In the genomic region with DNA sequence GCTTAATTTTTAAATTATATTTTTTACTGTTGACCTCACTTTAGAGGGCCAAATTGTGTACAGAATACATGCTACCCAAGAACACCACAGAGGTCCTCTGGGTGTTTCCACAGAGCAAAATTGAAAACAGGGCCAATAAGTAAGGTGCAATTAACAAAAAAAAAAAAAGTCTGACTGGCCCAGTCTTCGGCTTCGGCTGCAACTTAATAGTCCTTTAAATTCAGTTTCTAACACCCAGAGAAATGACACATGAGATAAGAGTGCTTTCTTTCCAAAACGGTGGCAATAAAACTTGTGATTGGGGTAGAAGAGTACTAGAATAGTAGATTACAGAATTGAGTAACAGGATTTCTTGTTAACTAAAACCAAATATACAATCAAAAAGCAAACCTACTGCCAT, we compare ENCODE assay signal across 1 cellular context.
TF ChIP-seq lines count a peak whose summit lies in the region.

No MANE protein-coding gene starts in this region.

TF ChIP-seq in HEK293, 187 proteins besides CTCF, POLR2A, EP300 and RAD21 (continued from another document and continues in another):
- TF ChIP-seq, protein P1, sequence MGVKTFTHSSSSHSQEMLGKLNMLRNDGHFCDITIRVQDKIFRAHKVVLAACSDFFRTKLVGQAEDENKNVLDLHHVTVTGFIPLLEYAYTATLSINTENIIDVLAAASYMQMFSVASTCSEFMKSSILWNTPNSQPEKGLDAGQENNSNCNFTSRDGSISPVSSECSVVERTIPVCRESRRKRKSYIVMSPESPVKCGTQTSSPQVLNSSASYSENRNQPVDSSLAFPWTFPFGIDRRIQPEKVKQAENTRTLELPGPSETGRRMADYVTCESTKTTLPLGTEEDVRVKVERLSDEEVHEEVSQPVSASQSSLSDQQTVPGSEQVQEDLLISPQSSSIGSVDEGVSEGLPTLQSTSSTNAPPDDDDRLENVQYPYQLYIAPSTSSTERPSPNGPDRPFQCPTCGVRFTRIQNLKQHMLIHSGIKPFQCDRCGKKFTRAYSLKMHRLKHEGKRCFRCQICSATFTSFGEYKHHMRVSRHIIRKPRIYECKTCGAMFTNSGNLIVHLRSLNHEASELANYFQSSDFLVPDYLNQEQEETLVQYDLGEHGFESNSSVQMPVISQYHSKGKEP (tag by site-specific recombination; IDR thresholded peaks at IDR 0.05): peak; percentile 93
- TF ChIP-seq MZF1 (tag by site-specific recombination; IDR thresholded peaks at IDR 0.05; ENCODE audit: borderline replicate concordance) (no peak; the same call in 1 of the 2 replicates), YY1 (tag by site-specific recombination; IDR thresholded peaks at IDR 0.05) (no peak), ZNF792 (tag by site-specific recombination; IDR thresholded peaks at IDR 0.05) (no peak), ZNF837 (tag by site-specific recombination; IDR thresholded peaks at IDR 0.05) (no peak), KLF7 (tag by site-specific recombination; IDR thresholded peaks at IDR 0.05; ENCODE audit: borderline replicate concordance) (no peak), ZBTB1 (tag by site-specific recombination; IDR thresholded peaks at IDR 0.05) (no peak), ZNF155 (tag by site-specific recombination; IDR thresholded peaks at IDR 0.05) (no peak), IKZF3 (tag by site-specific recombination; IDR thresholded peaks at IDR 0.05) (peak; percentile 64), OVOL3 (tag by site-specific recombination; IDR thresholded peaks at IDR 0.05) (peak; percentile 63; the same call in 1 of the 2 replicates), ZNF48 (tag by site-specific recombination; IDR thresholded peaks at IDR 0.05) (no peak), KLF8 (tag by site-specific recombination; IDR thresholded peaks at IDR 0.05) (no peak), ZNF175 (tag by site-specific recombination; IDR thresholded peaks at IDR 0.05) (no peak), MEIS1 (CRISPR knock-in tag; IDR thresholded peaks at IDR 0.05; ENCODE audit: borderline replicate concordance) (no peak), ZBTB20 (tag by site-specific recombination; IDR thresholded peaks at IDR 0.05) (no peak), ZNF843 (tag by site-specific recombination; IDR thresholded peaks at IDR 0.05) (peak; percentile 95), ZNF335 (tag by site-specific recombination; conservative IDR thresholded peaks at IDR 0.05) (no peak), ZNF514 (tag by site-specific recombination; IDR thresholded peaks at IDR 0.05) (no peak), ZNF366 (tag by site-specific recombination; conservative IDR thresholded peaks at IDR 0.05) (peak; percentile 65), ZIC2 (tag by site-specific recombination; IDR thresholded peaks at IDR 0.05) (no peak), ZNF654 (tag by site-specific recombination; IDR thresholded peaks at IDR 0.05; ENCODE audit: low read depth) (no peak), KLF1 (tag by site-specific recombination; IDR thresholded peaks at IDR 0.05) (no peak), ZNF629 (tag by site-specific recombination; IDR thresholded peaks at IDR 0.05) (peak; percentile 71), KLF16 (tag by site-specific recombination; IDR thresholded peaks at IDR 0.05) (no peak), ZNF248 (tag by site-specific recombination; IDR thresholded peaks at IDR 0.05) (no peak), ZNF561 (tag by site-specific recombination; IDR thresholded peaks at IDR 0.05; ENCODE audit: borderline replicate concordance) (peak; percentile 59; the same call in 1 of the 2 replicates), ZBTB7A (tag by site-specific recombination; IDR thresholded peaks at IDR 0.05; ENCODE audit: low read depth) (no peak), ZNF555 (tag by site-specific recombination; conservative IDR thresholded peaks at IDR 0.05) (no peak), ZNF600 (tag by site-specific recombination; IDR thresholded peaks at IDR 0.05) (no peak), GLIS1 (tag by site-specific recombination; IDR thresholded peaks at IDR 0.05) (no peak), ZNF10 (tag by site-specific recombination; IDR thresholded peaks at IDR 0.05) (no peak), ZBTB21 (tag by site-specific recombination; IDR thresholded peaks at IDR 0.05) (no peak), ZNF529 (tag by site-specific recombination; IDR thresholded peaks at IDR 0.05; ENCODE audit: insufficient replicate concordance) (no peak), ZNF560 (tag by site-specific recombination; IDR thresholded peaks at IDR 0.05; ENCODE audit: borderline replicate concordance) (no peak), ZNF302 (tag by site-specific recombination; IDR thresholded peaks at IDR 0.05; ENCODE audit: low read depth) (no peak), ZNF768 (tag by site-specific recombination; IDR thresholded peaks at IDR 0.05) (no peak), ZNF311 (tag by site-specific recombination; IDR thresholded peaks at IDR 0.05; ENCODE audit: borderline replicate concordance) (no peak), ZNF473 (tag by site-specific recombination; IDR thresholded peaks at IDR 0.05) (no peak), ZNF658 (tag by site-specific recombination; IDR thresholded peaks at IDR 0.05) (no peak)
- TF ChIP-seq, protein P2, sequence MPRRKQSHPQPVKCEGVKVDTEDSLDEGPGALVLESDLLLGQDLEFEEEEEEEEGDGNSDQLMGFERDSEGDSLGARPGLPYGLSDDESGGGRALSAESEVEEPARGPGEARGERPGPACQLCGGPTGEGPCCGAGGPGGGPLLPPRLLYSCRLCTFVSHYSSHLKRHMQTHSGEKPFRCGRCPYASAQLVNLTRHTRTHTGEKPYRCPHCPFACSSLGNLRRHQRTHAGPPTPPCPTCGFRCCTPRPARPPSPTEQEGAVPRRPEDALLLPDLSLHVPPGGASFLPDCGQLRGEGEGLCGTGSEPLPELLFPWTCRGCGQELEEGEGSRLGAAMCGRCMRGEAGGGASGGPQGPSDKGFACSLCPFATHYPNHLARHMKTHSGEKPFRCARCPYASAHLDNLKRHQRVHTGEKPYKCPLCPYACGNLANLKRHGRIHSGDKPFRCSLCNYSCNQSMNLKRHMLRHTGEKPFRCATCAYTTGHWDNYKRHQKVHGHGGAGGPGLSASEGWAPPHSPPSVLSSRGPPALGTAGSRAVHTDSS (tag by site-specific recombination; IDR thresholded peaks at IDR 0.05): no peak
- TF ChIP-seq, protein P3, sequence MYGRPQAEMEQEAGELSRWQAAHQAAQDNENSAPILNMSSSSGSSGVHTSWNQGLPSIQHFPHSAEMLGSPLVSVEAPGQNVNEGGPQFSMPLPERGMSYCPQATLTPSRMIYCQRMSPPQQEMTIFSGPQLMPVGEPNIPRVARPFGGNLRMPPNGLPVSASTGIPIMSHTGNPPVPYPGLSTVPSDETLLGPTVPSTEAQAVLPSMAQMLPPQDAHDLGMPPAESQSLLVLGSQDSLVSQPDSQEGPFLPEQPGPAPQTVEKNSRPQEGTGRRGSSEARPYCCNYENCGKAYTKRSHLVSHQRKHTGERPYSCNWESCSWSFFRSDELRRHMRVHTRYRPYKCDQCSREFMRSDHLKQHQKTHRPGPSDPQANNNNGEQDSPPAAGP (tag by site-specific recombination; IDR thresholded peaks at IDR 0.05): no peak
- TF ChIP-seq, protein P4, sequence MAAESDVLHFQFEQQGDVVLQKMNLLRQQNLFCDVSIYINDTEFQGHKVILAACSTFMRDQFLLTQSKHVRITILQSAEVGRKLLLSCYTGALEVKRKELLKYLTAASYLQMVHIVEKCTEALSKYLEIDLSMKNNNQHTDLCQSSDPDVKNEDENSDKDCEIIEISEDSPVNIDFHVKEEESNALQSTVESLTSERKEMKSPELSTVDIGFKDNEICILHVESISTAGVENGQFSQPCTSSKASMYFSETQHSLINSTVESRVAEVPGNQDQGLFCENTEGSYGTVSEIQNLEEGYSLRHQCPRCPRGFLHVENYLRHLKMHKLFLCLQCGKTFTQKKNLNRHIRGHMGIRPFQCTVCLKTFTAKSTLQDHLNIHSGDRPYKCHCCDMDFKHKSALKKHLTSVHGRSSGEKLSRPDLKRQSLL (tag by site-specific recombination; IDR thresholded peaks at IDR 0.05): no peak
- TF ChIP-seq, protein P5, sequence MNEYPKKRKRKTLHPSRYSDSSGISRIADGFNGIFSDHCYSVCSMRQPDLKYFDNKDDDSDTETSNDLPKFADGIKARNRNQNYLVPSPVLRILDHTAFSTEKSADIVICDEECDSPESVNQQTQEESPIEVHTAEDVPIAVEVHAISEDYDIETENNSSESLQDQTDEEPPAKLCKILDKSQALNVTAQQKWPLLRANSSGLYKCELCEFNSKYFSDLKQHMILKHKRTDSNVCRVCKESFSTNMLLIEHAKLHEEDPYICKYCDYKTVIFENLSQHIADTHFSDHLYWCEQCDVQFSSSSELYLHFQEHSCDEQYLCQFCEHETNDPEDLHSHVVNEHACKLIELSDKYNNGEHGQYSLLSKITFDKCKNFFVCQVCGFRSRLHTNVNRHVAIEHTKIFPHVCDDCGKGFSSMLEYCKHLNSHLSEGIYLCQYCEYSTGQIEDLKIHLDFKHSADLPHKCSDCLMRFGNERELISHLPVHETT (tag by site-specific recombination; IDR thresholded peaks at IDR 0.05): 0 out of 2 replicates have a peak, but pooled peaks have one; percentile 26
- TF ChIP-seq, protein P6, sequence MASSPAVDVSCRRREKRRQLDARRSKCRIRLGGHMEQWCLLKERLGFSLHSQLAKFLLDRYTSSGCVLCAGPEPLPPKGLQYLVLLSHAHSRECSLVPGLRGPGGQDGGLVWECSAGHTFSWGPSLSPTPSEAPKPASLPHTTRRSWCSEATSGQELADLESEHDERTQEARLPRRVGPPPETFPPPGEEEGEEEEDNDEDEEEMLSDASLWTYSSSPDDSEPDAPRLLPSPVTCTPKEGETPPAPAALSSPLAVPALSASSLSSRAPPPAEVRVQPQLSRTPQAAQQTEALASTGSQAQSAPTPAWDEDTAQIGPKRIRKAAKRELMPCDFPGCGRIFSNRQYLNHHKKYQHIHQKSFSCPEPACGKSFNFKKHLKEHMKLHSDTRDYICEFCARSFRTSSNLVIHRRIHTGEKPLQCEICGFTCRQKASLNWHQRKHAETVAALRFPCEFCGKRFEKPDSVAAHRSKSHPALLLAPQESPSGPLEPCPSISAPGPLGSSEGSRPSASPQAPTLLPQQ (tag by site-specific recombination; IDR thresholded peaks at IDR 0.05): 0 out of 2 replicates have a peak, but pooled peaks have one; percentile 24
- TF ChIP-seq, protein P7, sequence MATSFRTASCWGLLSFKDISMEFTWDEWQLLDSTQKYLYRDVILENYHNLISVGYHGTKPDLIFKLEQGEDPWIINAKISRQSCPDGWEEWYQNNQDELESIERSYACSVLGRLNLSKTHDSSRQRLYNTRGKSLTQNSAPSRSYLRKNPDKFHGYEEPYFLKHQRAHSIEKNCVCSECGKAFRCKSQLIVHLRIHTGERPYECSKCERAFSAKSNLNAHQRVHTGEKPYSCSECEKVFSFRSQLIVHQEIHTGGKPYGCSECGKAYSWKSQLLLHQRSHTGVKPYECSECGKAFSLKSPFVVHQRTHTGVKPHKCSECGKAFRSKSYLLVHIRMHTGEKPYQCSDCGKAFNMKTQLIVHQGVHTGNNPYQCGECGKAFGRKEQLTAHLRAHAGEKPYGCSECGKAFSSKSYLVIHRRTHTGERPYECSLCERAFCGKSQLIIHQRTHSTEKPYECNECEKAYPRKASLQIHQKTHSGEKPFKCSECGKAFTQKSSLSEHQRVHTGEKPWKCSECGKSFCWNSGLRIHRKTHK (tag by site-specific recombination; IDR thresholded peaks at IDR 0.05): no peak
- TF ChIP-seq, protein P8, sequence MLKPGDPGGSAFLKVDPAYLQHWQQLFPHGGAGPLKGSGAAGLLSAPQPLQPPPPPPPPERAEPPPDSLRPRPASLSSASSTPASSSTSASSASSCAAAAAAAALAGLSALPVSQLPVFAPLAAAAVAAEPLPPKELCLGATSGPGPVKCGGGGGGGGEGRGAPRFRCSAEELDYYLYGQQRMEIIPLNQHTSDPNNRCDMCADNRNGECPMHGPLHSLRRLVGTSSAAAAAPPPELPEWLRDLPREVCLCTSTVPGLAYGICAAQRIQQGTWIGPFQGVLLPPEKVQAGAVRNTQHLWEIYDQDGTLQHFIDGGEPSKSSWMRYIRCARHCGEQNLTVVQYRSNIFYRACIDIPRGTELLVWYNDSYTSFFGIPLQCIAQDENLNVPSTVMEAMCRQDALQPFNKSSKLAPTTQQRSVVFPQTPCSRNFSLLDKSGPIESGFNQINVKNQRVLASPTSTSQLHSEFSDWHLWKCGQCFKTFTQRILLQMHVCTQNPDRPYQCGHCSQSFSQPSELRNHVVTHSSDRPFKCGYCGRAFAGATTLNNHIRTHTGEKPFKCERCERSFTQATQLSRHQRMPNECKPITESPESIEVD (tag by site-specific recombination; IDR thresholded peaks at IDR 0.05): peak; percentile 100
- TF ChIP-seq, protein P9, sequence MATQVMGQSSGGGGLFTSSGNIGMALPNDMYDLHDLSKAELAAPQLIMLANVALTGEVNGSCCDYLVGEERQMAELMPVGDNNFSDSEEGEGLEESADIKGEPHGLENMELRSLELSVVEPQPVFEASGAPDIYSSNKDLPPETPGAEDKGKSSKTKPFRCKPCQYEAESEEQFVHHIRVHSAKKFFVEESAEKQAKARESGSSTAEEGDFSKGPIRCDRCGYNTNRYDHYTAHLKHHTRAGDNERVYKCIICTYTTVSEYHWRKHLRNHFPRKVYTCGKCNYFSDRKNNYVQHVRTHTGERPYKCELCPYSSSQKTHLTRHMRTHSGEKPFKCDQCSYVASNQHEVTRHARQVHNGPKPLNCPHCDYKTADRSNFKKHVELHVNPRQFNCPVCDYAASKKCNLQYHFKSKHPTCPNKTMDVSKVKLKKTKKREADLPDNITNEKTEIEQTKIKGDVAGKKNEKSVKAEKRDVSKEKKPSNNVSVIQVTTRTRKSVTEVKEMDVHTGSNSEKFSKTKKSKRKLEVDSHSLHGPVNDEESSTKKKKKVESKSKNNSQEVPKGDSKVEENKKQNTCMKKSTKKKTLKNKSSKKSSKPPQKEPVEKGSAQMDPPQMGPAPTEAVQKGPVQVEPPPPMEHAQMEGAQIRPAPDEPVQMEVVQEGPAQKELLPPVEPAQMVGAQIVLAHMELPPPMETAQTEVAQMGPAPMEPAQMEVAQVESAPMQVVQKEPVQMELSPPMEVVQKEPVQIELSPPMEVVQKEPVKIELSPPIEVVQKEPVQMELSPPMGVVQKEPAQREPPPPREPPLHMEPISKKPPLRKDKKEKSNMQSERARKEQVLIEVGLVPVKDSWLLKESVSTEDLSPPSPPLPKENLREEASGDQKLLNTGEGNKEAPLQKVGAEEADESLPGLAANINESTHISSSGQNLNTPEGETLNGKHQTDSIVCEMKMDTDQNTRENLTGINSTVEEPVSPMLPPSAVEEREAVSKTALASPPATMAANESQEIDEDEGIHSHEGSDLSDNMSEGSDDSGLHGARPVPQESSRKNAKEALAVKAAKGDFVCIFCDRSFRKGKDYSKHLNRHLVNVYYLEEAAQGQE (tag by site-specific recombination; IDR thresholded peaks at IDR 0.05): no peak
- TF ChIP-seq, protein P10, sequence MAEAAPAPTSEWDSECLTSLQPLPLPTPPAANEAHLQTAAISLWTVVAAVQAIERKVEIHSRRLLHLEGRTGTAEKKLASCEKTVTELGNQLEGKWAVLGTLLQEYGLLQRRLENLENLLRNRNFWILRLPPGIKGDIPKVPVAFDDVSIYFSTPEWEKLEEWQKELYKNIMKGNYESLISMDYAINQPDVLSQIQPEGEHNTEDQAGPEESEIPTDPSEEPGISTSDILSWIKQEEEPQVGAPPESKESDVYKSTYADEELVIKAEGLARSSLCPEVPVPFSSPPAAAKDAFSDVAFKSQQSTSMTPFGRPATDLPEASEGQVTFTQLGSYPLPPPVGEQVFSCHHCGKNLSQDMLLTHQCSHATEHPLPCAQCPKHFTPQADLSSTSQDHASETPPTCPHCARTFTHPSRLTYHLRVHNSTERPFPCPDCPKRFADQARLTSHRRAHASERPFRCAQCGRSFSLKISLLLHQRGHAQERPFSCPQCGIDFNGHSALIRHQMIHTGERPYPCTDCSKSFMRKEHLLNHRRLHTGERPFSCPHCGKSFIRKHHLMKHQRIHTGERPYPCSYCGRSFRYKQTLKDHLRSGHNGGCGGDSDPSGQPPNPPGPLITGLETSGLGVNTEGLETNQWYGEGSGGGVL (tag by site-specific recombination; IDR thresholded peaks at IDR 0.05): no peak
